In the genomic region with DNA sequence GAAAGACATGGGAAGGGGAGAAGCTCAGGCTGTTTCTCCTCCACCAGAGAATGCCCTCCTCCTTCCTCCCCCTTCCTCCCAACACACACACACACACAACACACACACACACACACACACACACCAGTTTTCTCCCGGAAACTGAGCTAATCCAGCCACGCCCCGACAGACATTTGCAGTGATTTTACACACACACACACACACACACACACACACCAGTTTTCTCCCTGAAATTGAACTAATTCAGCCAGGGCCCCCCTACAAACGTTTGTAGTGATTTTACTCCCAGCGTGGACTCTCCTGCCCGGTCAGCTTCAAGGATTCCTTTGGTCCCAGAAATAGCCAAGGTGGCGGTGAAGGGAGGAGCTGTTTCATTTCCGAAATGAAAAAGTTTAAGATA, we compare ENCODE assay signal across 1 cellular context.
TF ChIP-seq lines count a peak whose summit lies in the region.

No MANE protein-coding gene starts in this region.

TF ChIP-seq in H1, 55 proteins besides CTCF, POLR2A, EP300 and RAD21:
- no peak for TF ChIP-seq KDM4A (IDR thresholded peaks at IDR 0.05; ENCODE audit: low read depth, low read length, severe bottlenecking)
- TF ChIP-seq FOSL1 (IDR thresholded peaks at IDR 0.05; ENCODE audit: insufficient read depth, low read depth, low read length), result no peak
- no peak for TF ChIP-seq EZH2 (IDR thresholded peaks at IDR 0.05; ENCODE audit: low read depth, low read length, severe bottlenecking)
- no peak for TF ChIP-seq RNF2 (IDR thresholded peaks at IDR 0.05; ENCODE audit: borderline replicate concordance, low read depth, low read length, missing control alignments, poor library complexity, severe bottlenecking)
- no peak for TF ChIP-seq ZNF274 (IDR thresholded peaks at IDR 0.05; ENCODE audit: borderline replicate concordance, extremely low read depth, low read length)
- no peak for TF ChIP-seq SRF (IDR thresholded peaks at IDR 0.05; ENCODE audit: low read depth, low read length)
